14 cellular contexts compared by ENCODE assay signal in the genomic region with DNA sequence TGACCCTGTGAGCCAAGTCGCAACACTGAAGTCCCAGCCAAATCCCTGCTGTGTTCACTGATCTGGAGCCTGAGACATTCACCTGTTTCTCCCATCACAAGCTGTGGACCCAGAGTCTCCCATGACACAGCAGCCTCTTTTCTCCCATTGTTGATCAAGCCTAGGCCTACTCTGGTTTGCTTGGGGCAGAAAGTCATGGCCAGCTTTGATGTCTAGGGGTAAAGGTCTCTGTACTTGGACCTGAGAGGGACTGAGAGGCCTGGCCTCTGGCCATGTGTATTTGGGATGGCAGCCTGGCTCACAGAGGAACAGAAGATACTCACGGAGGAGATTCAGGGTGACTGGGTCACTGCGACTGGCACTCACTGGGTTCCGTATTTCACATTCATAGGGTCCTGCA. TPM values are rescaled to one million over a fixed set of nuclear protein-coding genes. Genes with fewer than 3 reads are reported as not detected.
"Had no signal": no experiment of that assay in that cellular context is flagged by ENCODE, and none has a peak within 500 bp of the region (broad histone marks: within the 10 kb centered on the region; RNA-seq: fewer than 3 reads in every experiment).

No MANE protein-coding gene starts in this region.

RNA-seq across cellular contexts. Expression of gene PSG9, which starts 7.8 kb away (rescaled TPM):
- total RNA-seq: activated B cell treated with CpG ODN at 0.5 μM for 24 hours; activated CD4-positive, alpha-beta memory T cell treated with anti-CD3 and anti-CD28 coated beads for 36 hours; activated CD4-positive, alpha-beta memory T cell treated with anti-CD3 and anti-CD28 coated beads, Interleukin-2, amount 10 ng/mL, durations not matched to agents 7 days and 5 days; activated CD4-positive, alpha-beta T cell treated with anti-CD3 and anti-CD28 coated beads for 36 hours; activated CD4-positive, alpha-beta T cell treated with anti-CD3 and anti-CD28 coated beads, Interleukin-2, amount 10 ng/mL, durations not matched to agents 24 days and 14 days; activated CD4-positive, alpha-beta T cell treated with anti-CD3 and anti-CD28 coated beads, Interleukin-2, amount 10 ng/mL, durations not matched to agents 7 days and 5 days; activated CD8-positive, alpha-beta memory T cell treated with anti-CD3 and anti-CD28 coated beads for 36 hours; activated CD8-positive, alpha-beta memory T cell treated with anti-CD3 and anti-CD28 coated beads, Interleukin-2, amount 10 ng/mL, durations not matched to agents 7 days and 5 days; activated CD8-positive, alpha-beta T cell treated with anti-CD3 and anti-CD28 coated beads for 36 hours; activated CD8-positive, alpha-beta T cell treated with anti-CD3 and anti-CD28 coated beads, Interleukin-2, amount 10 ng/mL, durations not matched to agents 7 days and 5 days; T-cell; T-helper 1 cell treated with Interleukin-12 subunit alpha and Interleukin-12 subunit beta and Interleukin-4 antibody, amounts not matched to agents 30 ng/mL and 1 ng/mL, for 36 hours; T-helper 2 cell treated with Interferon-gamma antibody and Interleukin-4, amounts not matched to agents 100 ng/mL and 5 ng/mL, for 36 hours; WTC11 had no signal

RNA-seq across cellular contexts. Expression of gene PSG4, which starts 56.1 kb away (rescaled TPM):
- total RNA-seq: activated B cell treated with CpG ODN at 0.5 μM for 24 hours; activated CD4-positive, alpha-beta memory T cell treated with anti-CD3 and anti-CD28 coated beads for 36 hours; activated CD4-positive, alpha-beta memory T cell treated with anti-CD3 and anti-CD28 coated beads, Interleukin-2, amount 10 ng/mL, durations not matched to agents 7 days and 5 days; activated CD4-positive, alpha-beta T cell treated with anti-CD3 and anti-CD28 coated beads for 36 hours; activated CD4-positive, alpha-beta T cell treated with anti-CD3 and anti-CD28 coated beads, Interleukin-2, amount 10 ng/mL, durations not matched to agents 24 days and 14 days; activated CD4-positive, alpha-beta T cell treated with anti-CD3 and anti-CD28 coated beads, Interleukin-2, amount 10 ng/mL, durations not matched to agents 7 days and 5 days; activated CD8-positive, alpha-beta memory T cell treated with anti-CD3 and anti-CD28 coated beads for 36 hours; activated CD8-positive, alpha-beta memory T cell treated with anti-CD3 and anti-CD28 coated beads, Interleukin-2, amount 10 ng/mL, durations not matched to agents 7 days and 5 days; activated CD8-positive, alpha-beta T cell treated with anti-CD3 and anti-CD28 coated beads for 36 hours; activated CD8-positive, alpha-beta T cell treated with anti-CD3 and anti-CD28 coated beads, Interleukin-2, amount 10 ng/mL, durations not matched to agents 7 days and 5 days; T-cell; T-helper 1 cell treated with Interleukin-12 subunit alpha and Interleukin-12 subunit beta and Interleukin-4 antibody, amounts not matched to agents 30 ng/mL and 1 ng/mL, for 36 hours; T-helper 2 cell treated with Interferon-gamma antibody and Interleukin-4, amounts not matched to agents 100 ng/mL and 5 ng/mL, for 36 hours; WTC11 had no signal
